Comparison of ENCODE assay signal across 7 cellular contexts in the genomic region with DNA sequence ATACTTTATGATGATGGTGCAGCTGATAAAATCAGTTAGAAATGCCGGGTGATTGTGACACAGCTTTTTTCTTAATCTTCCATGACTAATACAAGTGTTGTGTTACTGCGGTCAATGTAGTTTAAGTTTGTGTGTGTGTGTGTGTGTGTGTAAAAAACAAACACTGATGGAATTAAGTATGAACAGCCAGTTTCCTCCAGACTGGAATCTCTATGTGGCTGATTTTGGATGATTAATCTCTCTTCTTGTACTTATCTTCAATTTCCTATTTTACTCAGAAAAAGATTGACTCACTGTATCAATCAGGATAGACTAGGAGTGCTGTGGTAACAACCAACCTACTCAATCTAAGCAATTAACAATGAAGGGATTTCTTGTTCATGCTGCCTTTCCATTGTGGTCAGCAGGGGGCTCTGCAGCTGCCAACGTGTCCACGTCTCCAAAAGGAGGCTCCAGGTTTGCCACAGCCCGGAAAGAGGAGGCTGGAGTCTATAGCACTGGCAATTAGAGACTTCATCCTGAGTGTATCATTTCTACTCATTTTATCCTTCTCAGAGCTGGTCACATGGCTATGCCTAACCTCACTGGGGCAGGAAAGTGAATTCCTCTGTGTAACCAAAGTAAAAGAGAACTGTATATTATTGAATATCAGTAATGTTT.
DNase-seq lines count a peak whose midpoint lies in the region; ATAC-seq and TF ChIP-seq lines count a peak whose summit lies in the region.

No MANE protein-coding gene starts in this region.

- H3K9ac ChIP-seq in DND-41 (ENCODE audit: low read depth, low read length) (no peak overlapping the region), SU-DHL-6 (ENCODE audit: low read length) (no peak overlapping the region)

- H3K36me3 ChIP-seq in DND-41 (ENCODE audit: insufficient read depth, low read length) (no peaks in the 10 kb centered on the region), SU-DHL-6 (ENCODE audit: low read length) (no peaks in the 10 kb centered on the region), uterus (no peaks in the 10 kb centered on the region)

- H3K27me3 ChIP-seq in DND-41 (ENCODE audit: insufficient read depth, low read length, poor library complexity): no peaks in the 10 kb centered on the region
- peaks cover 3% of the 10 kb centered on the region; the same call in 1 of the 2 replicates for H3K27me3 ChIP-seq in SU-DHL-6 (ENCODE audit: low read length)
- no peaks in the 10 kb centered on the region for H3K27me3 ChIP-seq in uterus

- H4K20me1 ChIP-seq in DND-41 (ENCODE audit: insufficient read depth, low read length) (no peaks in the 10 kb centered on the region), SU-DHL-6 (ENCODE audit: low read depth, low read length) (no peaks in the 10 kb centered on the region)

- H3K4me3 ChIP-seq in DND-41 (ENCODE audit: low read depth in 1 of 2, low read length in 2 of 2): no peak overlapping the region
- no peak overlapping the region for H3K4me3 ChIP-seq in SU-DHL-6 (ENCODE audit: insufficient read depth, low read length, poor library complexity, severe bottlenecking)
- no peak overlapping the region for H3K4me3 ChIP-seq in uterus

- H3F3A ChIP-seq in SU-DHL-6 (ENCODE audit: insufficient read depth): no peaks in the 10 kb centered on the region

- H3K9me2 ChIP-seq in SU-DHL-6 (replicated peaks; ENCODE audit: insufficient read depth, low read length): no peaks in the 10 kb centered on the region

- H3K4me2 ChIP-seq in DND-41 (ENCODE audit: insufficient read depth, low read length) (no peak overlapping the region), SU-DHL-6 (ENCODE audit: low read depth, low read length, poor library complexity, severe bottlenecking) (no peak overlapping the region)

- DNase-seq in DND-41 (no peak), HEK293T (ENCODE audit: extremely low spot score) (peak; percentile 68), glomerular visceral epithelial cell (ENCODE audit: extremely low spot score) (peak; percentile 66), uterus (peak in 1 of 2 donors; percentile 34)

- H2AFZ ChIP-seq in DND-41 (ENCODE audit: low read depth, low read length) (no peak overlapping the region), SU-DHL-6 (ENCODE audit: low read depth, low read length, severe bottlenecking) (no peak overlapping the region)

- H3K27ac ChIP-seq in DND-41 (ENCODE audit: low read length) (no peak overlapping the region), SU-DHL-6 (ENCODE audit: low read depth, low read length) (no peak overlapping the region), uterus (peak overlapping the region; percentile 50 to 64)

- intact Hi-C loops in uterus (cut with DNase I; ENCODE audit: low total_unique reads): no loop called here

- no peaks in the 10 kb centered on the region for H3K9me3 ChIP-seq in DND-41 (ENCODE audit: insufficient read depth, low read length, severe bottlenecking)
- H3K9me3 ChIP-seq in SU-DHL-6 (ENCODE audit: insufficient read depth, low read length): no peaks in the 10 kb centered on the region
- H3K9me3 ChIP-seq in uterus: no peaks in the 10 kb centered on the region

- H3K79me2 ChIP-seq in DND-41 (ENCODE audit: insufficient read depth, low read length) (no peaks in the 10 kb centered on the region), SU-DHL-6 (ENCODE audit: insufficient read depth, low read length) (no peaks in the 10 kb centered on the region)

- CTCF ChIA-PET in HEK293T (lab: Yijun Ruan, JAX): interaction anchor here (0.8 kb wide), 1 partner anchor 463 kb away, joined by 3 read pairs; no protein-coding TSS in a partner anchor

- ATAC-seq in DND-41 (ENCODE audit: insufficient read depth, low read depth) (0 out of 3 replicates have a peak, but pooled peaks have one; percentile 37), HG03196 (IDR thresholded peaks at IDR 0.05; ENCODE audit: unreplicated experiment) (no peak), GM18520 (IDR thresholded peaks at IDR 0.05; ENCODE audit: unreplicated experiment) (no peak)

- TF ChIP-seq CTCF in DND-41 (IDR thresholded peaks at IDR 0.05; ENCODE audit: borderline replicate concordance, extremely low read depth, low read length, poor library complexity, severe bottlenecking): peak; percentile 44
- peak; percentile 31 for TF ChIP-seq CTCF in SU-DHL-6 (IDR thresholded peaks at IDR 0.05; ENCODE audit: insufficient read depth, low read length, poor library complexity, severe bottlenecking)
- TF ChIP-seq CTCF in uterus (IDR thresholded peaks at IDR 0.05): peak in 2 of 4 experiments; percentile 19 to 22

- no peak for TF ChIP-seq POLR2A in uterus (IDR thresholded peaks at IDR 0.05)

- no peaks in the 10 kb centered on the region for H3K4me1 ChIP-seq in DND-41 (ENCODE audit: insufficient read depth, low read length)
- peaks cover 0 to 15% of the 10 kb centered on the region in 2 donors for H3K4me1 ChIP-seq in uterus

- POLR2A ChIA-PET in HEK293T (lab: Yijun Ruan, JAX): no interaction called here

TF ChIP-seq in HEK293T, 16 proteins besides CTCF, POLR2A, EP300 and RAD21:
- no peak for TF ChIP-seq FOXA1 (IDR thresholded peaks at IDR 0.05)
- TF ChIP-seq ELF4 (IDR thresholded peaks at IDR 0.05): no peak
- TF ChIP-seq ARNT (IDR thresholded peaks at IDR 0.05): no peak
- TF ChIP-seq ZNF384 (IDR thresholded peaks at IDR 0.05): no peak
- TF ChIP-seq FOXM1 (IDR thresholded peaks at IDR 0.05; ENCODE audit: borderline replicate concordance): no peak
- TF ChIP-seq, protein P1, sequence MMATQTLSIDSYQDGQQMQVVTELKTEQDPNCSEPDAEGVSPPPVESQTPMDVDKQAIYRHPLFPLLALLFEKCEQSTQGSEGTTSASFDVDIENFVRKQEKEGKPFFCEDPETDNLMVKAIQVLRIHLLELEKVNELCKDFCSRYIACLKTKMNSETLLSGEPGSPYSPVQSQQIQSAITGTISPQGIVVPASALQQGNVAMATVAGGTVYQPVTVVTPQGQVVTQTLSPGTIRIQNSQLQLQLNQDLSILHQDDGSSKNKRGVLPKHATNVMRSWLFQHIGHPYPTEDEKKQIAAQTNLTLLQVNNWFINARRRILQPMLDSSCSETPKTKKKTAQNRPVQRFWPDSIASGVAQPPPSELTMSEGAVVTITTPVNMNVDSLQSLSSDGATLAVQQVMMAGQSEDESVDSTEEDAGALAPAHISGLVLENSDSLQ (IDR thresholded peaks at IDR 0.05): no peak
- no peak for TF ChIP-seq CTBP1 (IDR thresholded peaks at IDR 0.05; ENCODE audit: borderline replicate concordance)
- no peak for TF ChIP-seq FOXK2 (IDR thresholded peaks at IDR 0.05)
- no peak for TF ChIP-seq BHLHE40 (IDR thresholded peaks at IDR 0.05; ENCODE audit: borderline replicate concordance)
- TF ChIP-seq SP1 (IDR thresholded peaks at IDR 0.05): no peak
- TF ChIP-seq NFRKB (IDR thresholded peaks at IDR 0.05): no peak
- no peak for TF ChIP-seq HDGF (IDR thresholded peaks at IDR 0.05; ENCODE audit: borderline replicate concordance)
- TF ChIP-seq TARDBP (IDR thresholded peaks at IDR 0.05): no peak
- no peak for TF ChIP-seq SUZ12 (IDR thresholded peaks at IDR 0.05)
- TF ChIP-seq L3MBTL2 (conservative IDR thresholded peaks at IDR 0.05): no peak
- no peak for TF ChIP-seq LEF1 (IDR thresholded peaks at IDR 0.05; ENCODE audit: borderline replicate concordance)

Comparison
In these comparisons a context has a peak if more than half of its experiments do, and no peak if none do; other contexts are left out.
1. H3K27ac ChIP-seq: peak in uterus (2 of 2); none in DND-41 (single experiment) and SU-DHL-6 (single experiment).